In the genomic region with DNA sequence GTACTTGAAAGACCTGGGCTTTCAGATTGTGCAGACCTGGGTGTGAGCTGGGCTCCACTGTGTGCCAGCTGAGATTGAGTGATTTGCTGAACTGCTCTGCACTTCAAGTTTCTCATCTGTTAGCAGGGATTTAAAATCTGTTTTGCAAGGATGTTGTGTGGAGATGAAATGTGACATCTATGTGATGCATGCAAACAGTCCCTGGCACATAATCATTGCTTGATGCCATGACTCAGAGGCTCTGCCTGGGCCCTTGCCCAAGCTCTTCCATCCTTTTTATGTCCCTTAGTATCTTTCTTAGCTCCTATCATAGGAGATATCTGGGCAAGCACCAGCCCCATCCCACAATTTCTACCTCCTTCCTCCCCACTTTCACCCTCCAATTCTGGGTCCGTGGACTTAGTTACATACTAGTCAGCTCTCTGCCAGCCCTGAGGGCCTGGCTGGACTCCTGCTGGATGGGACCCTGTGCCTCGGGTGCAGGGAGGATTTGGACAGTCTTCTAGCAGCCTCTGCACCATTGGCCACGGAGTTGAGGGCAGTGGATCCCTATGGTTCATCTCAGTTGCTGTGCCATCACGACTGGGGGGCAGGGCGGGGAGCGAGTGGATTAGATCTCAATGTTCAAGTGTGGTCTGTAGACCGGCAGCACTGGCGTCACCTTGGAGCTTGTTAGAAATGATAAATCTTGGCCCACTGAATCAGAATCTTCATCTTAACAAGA, we compare ENCODE assay signal across 25 cellular contexts.
A peak's percentile ranks its signal among the peaks of the same experiment; 100 is the strongest.
DNase-seq lines count a peak whose midpoint lies in the region; ATAC-seq and TF ChIP-seq lines count a peak whose summit lies in the region.
"Had no signal": no experiment of that assay in that cellular context is flagged by ENCODE, and none has a peak within 500 bp of the region (broad histone marks: within the 10 kb centered on the region; RNA-seq: fewer than 3 reads in every experiment).

No MANE protein-coding gene starts in this region.

- no peaks in the 10 kb centered on the region for H3K9me3 ChIP-seq in SK-N-SH
- no peaks in the 10 kb centered on the region for H3K9me3 ChIP-seq in adipocyte (ENCODE audit: control insufficient read depth, low read length)
- H3K9me3 ChIP-seq in fibroblast of lung (ENCODE audit: control insufficient read depth, insufficient read depth, low read depth, low read length) = no peaks in the 10 kb centered on the region
- H3K9me3 ChIP-seq: BE2C, tibial nerve had no signal

- H3F3A ChIP-seq in SK-N-SH (replicated peaks; ENCODE audit: insufficient read depth) = no peaks in the 10 kb centered on the region

- no peaks in the 10 kb centered on the region for H3K9me2 ChIP-seq in SK-N-SH

- TF ChIP-seq CTCF in SK-N-SH (IDR thresholded peaks at IDR 0.05) (no peak), fibroblast of lung (conservative IDR thresholded peaks at IDR 0.05 in 1 of 2, IDR thresholded peaks at IDR 0.05 in 1 of 2; ENCODE audit: low read depth in 1 of 2, low read length in 2 of 2) (no peak)

- CTCF ChIA-PET in SK-N-SH (lab: Yijun Ruan, JAX) = interaction anchor here (1.7 to 2.8 kb wide), 2 partner anchors 512 to 543 kb away, joined by 5 to 9 read pairs; no protein-coding TSS in a partner anchor

- no peak overlapping the region for H3K4me3 ChIP-seq in SK-N-SH (ENCODE audit: low read depth in 2 of 2, low read length in 1 of 2)
- no peak overlapping the region for H3K4me3 ChIP-seq in adipocyte (ENCODE audit: low read length)
- no peak overlapping the region for H3K4me3 ChIP-seq in fibroblast of lung (replicated peaks in 1 of 4; ENCODE audit: control extremely low read depth in 1 of 4, insufficient read depth in 1 of 4, low read depth in 3 of 4, low read length in 4 of 4)
- H3K4me3 ChIP-seq: lung, spleen, tibial nerve had no signal

- H3K79me2 ChIP-seq in SK-N-SH (ENCODE audit: insufficient read depth) (no peaks in the 10 kb centered on the region), fibroblast of lung (ENCODE audit: control insufficient read depth, insufficient read depth, low read length) (no peaks in the 10 kb centered on the region)

- H3K9ac ChIP-seq in SK-N-SH (no peak overlapping the region), adipocyte (ENCODE audit: low read length) (no peak overlapping the region), fibroblast of lung (ENCODE audit: insufficient read depth, low read length) (no peak overlapping the region)

- TF ChIP-seq EP300 in SK-N-SH (IDR thresholded peaks at IDR 0.05; ENCODE audit: borderline replicate concordance in 1 of 2, low read depth in 1 of 2, low read length in 1 of 2) = no peak

- TF ChIP-seq RAD21 in SK-N-SH (IDR thresholded peaks at IDR 0.05; ENCODE audit: low read length) = no peak

- no peaks in the 10 kb centered on the region for H3K27me3 ChIP-seq in SK-N-SH (ENCODE audit: insufficient read depth)
- H3K27me3 ChIP-seq in adipocyte (replicated peaks; ENCODE audit: control insufficient read depth, insufficient read depth, low read length) = no peaks in the 10 kb centered on the region
- H3K27me3 ChIP-seq in fibroblast of lung (ENCODE audit: control insufficient read depth, insufficient read depth, low read length) = no peaks in the 10 kb centered on the region
- H3K27me3 ChIP-seq: spleen, tibial nerve had no signal

- H3K27ac ChIP-seq in SK-N-SH (ENCODE audit: low read depth in 2 of 2, low read length in 1 of 2) (no peak overlapping the region), fibroblast of lung (ENCODE audit: insufficient read depth, low read length) (no peak overlapping the region)
- H3K27ac ChIP-seq: 22Rv1, spleen, tibial nerve had no signal

- H2AFZ ChIP-seq in SK-N-SH (ENCODE audit: low read depth) (no peak overlapping the region), fibroblast of lung (ENCODE audit: low read length) (no peak overlapping the region)

- peak; percentile 25 for ATAC-seq in SK-N-SH treated with all-trans-retinoic acid at 6 μM for 48 hours

- H4K20me1 ChIP-seq in SK-N-SH (ENCODE audit: insufficient read depth) = no peaks in the 10 kb centered on the region
- H4K20me1 ChIP-seq in fibroblast of lung (ENCODE audit: control insufficient read depth, extremely low read depth, insufficient read depth, low read length) = no peaks in the 10 kb centered on the region

- H3K4me2 ChIP-seq in SK-N-SH (no peak overlapping the region), fibroblast of lung (ENCODE audit: extremely low read depth, insufficient read depth, low read length) (no peak overlapping the region)

- H3K4me1 ChIP-seq in SK-N-SH (ENCODE audit: control insufficient read depth in 1 of 2, insufficient read depth in 2 of 2, low read depth in 1 of 2, low read length in 1 of 2) (peaks cover 5 to 7% of the 10 kb centered on the region in 2 experiments; a peak in 3 of 4 replicates), adipocyte (ENCODE audit: control insufficient read depth, insufficient read depth, low read length) (peaks cover 5% of the 10 kb centered on the region), fibroblast of lung (ENCODE audit: control insufficient read depth, extremely low read depth, insufficient read depth, low read length) (peaks cover 4% of the 10 kb centered on the region)
- H3K4me1 ChIP-seq: BE2C had no signal

- POLR2A ChIA-PET in SK-N-SH (lab: Yijun Ruan, JAX) = no interaction called here

- DNase-seq in SK-N-SH (no peak), adipocyte (ENCODE audit: low read depth) (peak; percentile 24), fibroblast of lung (ENCODE audit: low read depth in 2 of 2) (peak; percentile 16 to 48), superior temporal gyrus (ENCODE audit: extremely low spot score) (peak; percentile 60), SW480 (ENCODE audit: low spot score) (no peak), NCI-H69 (lab: John Stamatoyannopoulos, UW) (no peak), NCI-H226 (no peak)
- DNase-seq: activated CD4-positive, alpha-beta T cell treated with anti-CD3 and anti-CD28 coated beads for 1 hour; activated CD8-positive, alpha-beta memory T cell treated with anti-CD3 and anti-CD28 coated beads for 24 hours; activated naive CD4-positive, alpha-beta T cell; activated T-cell treated with anti-CD3 and anti-CD28 coated beads, Interleukin-2, amount 50 U/mL, for 24 hours; amniotic stem cell; BE2C; DMS79 treated with DMSO at 0.1 percent for 48 hours; NCI-H2171 treated with DMSO at 0.1 percent for 48 hours; NCI-H774; Right ventricle myocardium superior; spleen; stimulated activated CD4-positive, alpha-beta T cell treated with anti-CD3 and anti-CD28 coated beads, Interleukin-4, amount 100 ng/mL, for 1 hour; stimulated activated naive CD4-positive, alpha-beta T cell treated with Interleukin-2 at 50 U/mL for 16 hours; SW 1271 had no signal

- 87% methylated on average over 6 of the region's 8 CpGs for WGBS in SK-N-SH (ENCODE audit: low lambda C conversion rate)

- H3K36me3 ChIP-seq in SK-N-SH (replicated peaks in 1 of 2; ENCODE audit: control insufficient read depth in 1 of 2, insufficient read depth in 2 of 2, low read length in 1 of 2) = no peaks in the 10 kb centered on the region
- no peaks in the 10 kb centered on the region for H3K36me3 ChIP-seq in adipocyte (ENCODE audit: control insufficient read depth, insufficient read depth, low read length, severe bottlenecking)
- H3K36me3 ChIP-seq in fibroblast of lung (ENCODE audit: control insufficient read depth, insufficient read depth, low read length) = no peaks in the 10 kb centered on the region
- H3K36me3 ChIP-seq: BE2C, spleen, tibial nerve had no signal

TF ChIP-seq in SK-N-SH treated with all-trans-retinoic acid at 6 μM for 48 hours, 23 proteins besides CTCF, POLR2A, EP300 and RAD21 (continues in another document):
- TF ChIP-seq, protein P1, sequence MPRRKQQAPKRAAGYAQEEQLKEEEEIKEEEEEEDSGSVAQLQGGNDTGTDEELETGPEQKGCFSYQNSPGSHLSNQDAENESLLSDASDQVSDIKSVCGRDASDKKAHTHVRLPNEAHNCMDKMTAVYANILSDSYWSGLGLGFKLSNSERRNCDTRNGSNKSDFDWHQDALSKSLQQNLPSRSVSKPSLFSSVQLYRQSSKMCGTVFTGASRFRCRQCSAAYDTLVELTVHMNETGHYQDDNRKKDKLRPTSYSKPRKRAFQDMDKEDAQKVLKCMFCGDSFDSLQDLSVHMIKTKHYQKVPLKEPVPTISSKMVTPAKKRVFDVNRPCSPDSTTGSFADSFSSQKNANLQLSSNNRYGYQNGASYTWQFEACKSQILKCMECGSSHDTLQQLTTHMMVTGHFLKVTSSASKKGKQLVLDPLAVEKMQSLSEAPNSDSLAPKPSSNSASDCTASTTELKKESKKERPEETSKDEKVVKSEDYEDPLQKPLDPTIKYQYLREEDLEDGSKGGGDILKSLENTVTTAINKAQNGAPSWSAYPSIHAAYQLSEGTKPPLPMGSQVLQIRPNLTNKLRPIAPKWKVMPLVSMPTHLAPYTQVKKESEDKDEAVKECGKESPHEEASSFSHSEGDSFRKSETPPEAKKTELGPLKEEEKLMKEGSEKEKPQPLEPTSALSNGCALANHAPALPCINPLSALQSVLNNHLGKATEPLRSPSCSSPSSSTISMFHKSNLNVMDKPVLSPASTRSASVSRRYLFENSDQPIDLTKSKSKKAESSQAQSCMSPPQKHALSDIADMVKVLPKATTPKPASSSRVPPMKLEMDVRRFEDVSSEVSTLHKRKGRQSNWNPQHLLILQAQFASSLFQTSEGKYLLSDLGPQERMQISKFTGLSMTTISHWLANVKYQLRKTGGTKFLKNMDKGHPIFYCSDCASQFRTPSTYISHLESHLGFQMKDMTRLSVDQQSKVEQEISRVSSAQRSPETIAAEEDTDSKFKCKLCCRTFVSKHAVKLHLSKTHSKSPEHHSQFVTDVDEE (CRISPR knock-in tag; IDR thresholded peaks at IDR 0.05) = no peak

TF ChIP-seq in SK-N-SH, 30 proteins besides CTCF, POLR2A, EP300 and RAD21 (continues in another document):
- TF ChIP-seq RXRA (IDR thresholded peaks at IDR 0.05; ENCODE audit: borderline replicate concordance, low read depth) (no peak), MEF2A (IDR thresholded peaks at IDR 0.05; ENCODE audit: borderline replicate concordance, low read depth) (no peak), YY1 (IDR thresholded peaks at IDR 0.05; ENCODE audit: low read depth) (no peak)
- TF ChIP-seq, protein P2, sequence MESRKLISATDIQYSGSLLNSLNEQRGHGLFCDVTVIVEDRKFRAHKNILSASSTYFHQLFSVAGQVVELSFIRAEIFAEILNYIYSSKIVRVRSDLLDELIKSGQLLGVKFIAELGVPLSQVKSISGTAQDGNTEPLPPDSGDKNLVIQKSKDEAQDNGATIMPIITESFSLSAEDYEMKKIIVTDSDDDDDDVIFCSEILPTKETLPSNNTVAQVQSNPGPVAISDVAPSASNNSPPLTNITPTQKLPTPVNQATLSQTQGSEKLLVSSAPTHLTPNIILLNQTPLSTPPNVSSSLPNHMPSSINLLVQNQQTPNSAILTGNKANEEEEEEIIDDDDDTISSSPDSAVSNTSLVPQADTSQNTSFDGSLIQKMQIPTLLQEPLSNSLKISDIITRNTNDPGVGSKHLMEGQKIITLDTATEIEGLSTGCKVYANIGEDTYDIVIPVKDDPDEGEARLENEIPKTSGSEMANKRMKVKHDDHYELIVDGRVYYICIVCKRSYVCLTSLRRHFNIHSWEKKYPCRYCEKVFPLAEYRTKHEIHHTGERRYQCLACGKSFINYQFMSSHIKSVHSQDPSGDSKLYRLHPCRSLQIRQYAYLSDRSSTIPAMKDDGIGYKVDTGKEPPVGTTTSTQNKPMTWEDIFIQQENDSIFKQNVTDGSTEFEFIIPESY (IDR thresholded peaks at IDR 0.05; ENCODE audit: borderline replicate concordance, low read depth) = no peak

Comparison
In these comparisons a context has a peak if more than half of its experiments do, and no peak if none do; other contexts are left out.
1. DNase-seq: peak in adipocyte (single experiment), fibroblast of lung (2 of 2) and superior temporal gyrus (single experiment); none in SK-N-SH (single experiment), SW480 (single experiment), NCI-H69 (single experiment) and NCI-H226 (single experiment).